Comparison of ENCODE assay signal across 1 cellular context in the genomic region with DNA sequence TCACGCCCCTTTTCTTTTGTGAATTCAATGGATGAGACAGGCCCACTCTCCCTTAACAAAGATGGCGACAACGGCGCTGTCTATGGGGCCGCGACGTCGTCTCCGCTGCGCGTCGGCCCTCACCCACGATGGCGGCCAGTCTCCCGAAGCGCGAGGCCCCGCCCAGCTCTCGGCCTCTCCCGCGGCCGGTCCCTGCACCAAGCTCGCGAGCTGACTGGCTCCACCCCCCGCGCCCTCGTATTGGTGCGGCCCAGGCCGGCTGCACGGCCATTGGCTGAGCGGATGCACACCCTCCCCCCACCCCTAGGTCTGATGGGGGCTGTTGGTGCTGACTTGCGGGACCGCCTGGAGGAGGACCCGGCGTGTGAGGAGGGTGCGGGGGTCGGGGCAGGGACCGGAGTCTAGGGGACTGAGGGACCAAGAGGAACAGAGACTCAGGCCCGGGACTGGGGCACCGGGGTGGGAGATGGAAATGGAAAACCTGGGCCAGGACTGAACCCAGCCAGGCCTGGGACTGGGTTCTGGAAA.
A peak's percentile ranks its signal among the peaks of the same experiment; 100 is the strongest.
TF ChIP-seq lines count a peak whose summit lies in the region.

No MANE protein-coding gene starts in this region.

TF ChIP-seq in K562, 482 proteins besides CTCF, POLR2A, EP300 and RAD21 (continues in another document):
- TF ChIP-seq, protein P1, sequence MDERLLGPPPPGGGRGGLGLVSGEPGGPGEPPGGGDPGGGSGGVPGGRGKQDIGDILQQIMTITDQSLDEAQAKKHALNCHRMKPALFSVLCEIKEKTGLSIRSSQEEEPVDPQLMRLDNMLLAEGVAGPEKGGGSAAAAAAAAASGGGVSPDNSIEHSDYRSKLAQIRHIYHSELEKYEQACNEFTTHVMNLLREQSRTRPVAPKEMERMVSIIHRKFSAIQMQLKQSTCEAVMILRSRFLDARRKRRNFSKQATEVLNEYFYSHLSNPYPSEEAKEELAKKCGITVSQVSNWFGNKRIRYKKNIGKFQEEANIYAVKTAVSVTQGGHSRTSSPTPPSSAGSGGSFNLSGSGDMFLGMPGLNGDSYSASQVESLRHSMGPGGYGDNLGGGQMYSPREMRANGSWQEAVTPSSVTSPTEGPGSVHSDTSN (CRISPR knock-in tag; IDR thresholded peaks at IDR 0.05; ENCODE audit: low read depth) = no peak
- TF ChIP-seq, protein P1 (tag; conservative IDR thresholded peaks at IDR 0.05; ENCODE audit: low read depth) = no peak
- TF ChIP-seq BHLHE40 (IDR thresholded peaks at IDR 0.05; ENCODE audit: low read length) (0 out of 2 replicates have a peak, but pooled peaks have one; percentile 35), SMARCA5 (IDR thresholded peaks at IDR 0.05) (no peak), ZBED1 (IDR thresholded peaks at IDR 0.05) (0 out of 2 replicates have a peak, but pooled peaks have one; percentile 26), ATF7 (IDR thresholded peaks at IDR 0.05) (peak; percentile 87), NONO (IDR thresholded peaks at IDR 0.05; ENCODE audit: low read depth in 2 of 2, low read length in 1 of 2) (no peak), ZNF133 (CRISPR knock-in tag; IDR thresholded peaks at IDR 0.05) (no peak), HEY1 (CRISPR knock-in tag; IDR thresholded peaks at IDR 0.05; ENCODE audit: borderline replicate concordance) (no peak), HMGN3 (IDR thresholded peaks at IDR 0.05; ENCODE audit: borderline replicate concordance, extremely low read depth, insufficient read length, low read depth, low read length) (peak; percentile 73), TAL1 (IDR thresholded peaks at IDR 0.05) (no peak), PTRF (tag; IDR thresholded peaks at IDR 0.05) (no peak), ZNF311 (CRISPR knock-in tag; IDR thresholded peaks at IDR 0.05) (no peak), MYC (IDR thresholded peaks at IDR 0.05; ENCODE audit: low read depth, low read length) (peak; percentile 66), MYC (CRISPR knock-in tag; IDR thresholded peaks at IDR 0.05; ENCODE audit: borderline replicate concordance, low read depth) (no peak), TRIM24 (IDR thresholded peaks at IDR 0.05) (no peak), ARHGAP35 (IDR thresholded peaks at IDR 0.05; ENCODE audit: partially characterized antibody) (no peak), PURB (CRISPR knock-in tag; IDR thresholded peaks at IDR 0.05; ENCODE audit: low read depth) (no peak), ZNF551 (CRISPR knock-in tag; IDR thresholded peaks at IDR 0.05) (no peak), BDP1 (IDR thresholded peaks at IDR 0.05; ENCODE audit: insufficient read depth, insufficient read length) (no peak), NEUROD1 (IDR thresholded peaks at IDR 0.05; ENCODE audit: borderline replicate concordance, low read depth, low read length, partially characterized antibody) (no peak), DDX20 (tag; IDR thresholded peaks at IDR 0.05; ENCODE audit: low read depth) (no peak), FIP1L1 (IDR thresholded peaks at IDR 0.05; ENCODE audit: low read depth, low read length, poor library complexity, severe bottlenecking) (no peak), HNRNPLL (IDR thresholded peaks at IDR 0.05; ENCODE audit: low read depth, low read length, poor library complexity, severe bottlenecking) (peak; percentile 44), THRAP3 (IDR thresholded peaks at IDR 0.05; ENCODE audit: borderline replicate concordance) (no peak), ERF (CRISPR knock-in tag; IDR thresholded peaks at IDR 0.05) (no peak), ZNF699 (CRISPR knock-in tag; IDR thresholded peaks at IDR 0.05; ENCODE audit: insufficient replicate concordance) (no peak), ATF1 (CRISPR knock-in tag; IDR thresholded peaks at IDR 0.05) (peak; percentile 56), ATF1 (tag; IDR thresholded peaks at IDR 0.05) (peak; percentile 91), HDAC1 (IDR thresholded peaks at IDR 0.05) (0 out of 4 replicates have a peak, but pooled peaks of 1 of the 2 experiments have one; percentile 2), HOXB6 (CRISPR knock-in tag; IDR thresholded peaks at IDR 0.05; ENCODE audit: borderline replicate concordance) (no peak)
- TF ChIP-seq, protein P2, sequence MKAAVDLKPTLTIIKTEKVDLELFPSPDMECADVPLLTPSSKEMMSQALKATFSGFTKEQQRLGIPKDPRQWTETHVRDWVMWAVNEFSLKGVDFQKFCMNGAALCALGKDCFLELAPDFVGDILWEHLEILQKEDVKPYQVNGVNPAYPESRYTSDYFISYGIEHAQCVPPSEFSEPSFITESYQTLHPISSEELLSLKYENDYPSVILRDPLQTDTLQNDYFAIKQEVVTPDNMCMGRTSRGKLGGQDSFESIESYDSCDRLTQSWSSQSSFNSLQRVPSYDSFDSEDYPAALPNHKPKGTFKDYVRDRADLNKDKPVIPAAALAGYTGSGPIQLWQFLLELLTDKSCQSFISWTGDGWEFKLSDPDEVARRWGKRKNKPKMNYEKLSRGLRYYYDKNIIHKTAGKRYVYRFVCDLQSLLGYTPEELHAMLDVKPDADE (conservative IDR thresholded peaks at IDR 0.05; ENCODE audit: control insufficient read depth, low read depth, low read length) = peak; percentile 20; the same call in 1 of the 2 replicates
- TF ChIP-seq, protein P3, sequence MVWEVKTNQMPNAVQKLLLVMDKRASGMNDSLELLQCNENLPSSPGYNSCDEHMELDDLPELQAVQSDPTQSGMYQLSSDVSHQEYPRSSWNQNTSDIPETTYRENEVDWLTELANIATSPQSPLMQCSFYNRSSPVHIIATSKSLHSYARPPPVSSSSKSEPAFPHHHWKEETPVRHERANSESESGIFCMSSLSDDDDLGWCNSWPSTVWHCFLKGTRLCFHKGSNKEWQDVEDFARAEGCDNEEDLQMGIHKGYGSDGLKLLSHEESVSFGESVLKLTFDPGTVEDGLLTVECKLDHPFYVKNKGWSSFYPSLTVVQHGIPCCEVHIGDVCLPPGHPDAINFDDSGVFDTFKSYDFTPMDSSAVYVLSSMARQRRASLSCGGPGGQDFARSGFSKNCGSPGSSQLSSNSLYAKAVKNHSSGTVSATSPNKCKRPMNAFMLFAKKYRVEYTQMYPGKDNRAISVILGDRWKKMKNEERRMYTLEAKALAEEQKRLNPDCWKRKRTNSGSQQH (CRISPR knock-in tag; IDR thresholded peaks at IDR 0.05) = no peak
- TF ChIP-seq, protein P4, sequence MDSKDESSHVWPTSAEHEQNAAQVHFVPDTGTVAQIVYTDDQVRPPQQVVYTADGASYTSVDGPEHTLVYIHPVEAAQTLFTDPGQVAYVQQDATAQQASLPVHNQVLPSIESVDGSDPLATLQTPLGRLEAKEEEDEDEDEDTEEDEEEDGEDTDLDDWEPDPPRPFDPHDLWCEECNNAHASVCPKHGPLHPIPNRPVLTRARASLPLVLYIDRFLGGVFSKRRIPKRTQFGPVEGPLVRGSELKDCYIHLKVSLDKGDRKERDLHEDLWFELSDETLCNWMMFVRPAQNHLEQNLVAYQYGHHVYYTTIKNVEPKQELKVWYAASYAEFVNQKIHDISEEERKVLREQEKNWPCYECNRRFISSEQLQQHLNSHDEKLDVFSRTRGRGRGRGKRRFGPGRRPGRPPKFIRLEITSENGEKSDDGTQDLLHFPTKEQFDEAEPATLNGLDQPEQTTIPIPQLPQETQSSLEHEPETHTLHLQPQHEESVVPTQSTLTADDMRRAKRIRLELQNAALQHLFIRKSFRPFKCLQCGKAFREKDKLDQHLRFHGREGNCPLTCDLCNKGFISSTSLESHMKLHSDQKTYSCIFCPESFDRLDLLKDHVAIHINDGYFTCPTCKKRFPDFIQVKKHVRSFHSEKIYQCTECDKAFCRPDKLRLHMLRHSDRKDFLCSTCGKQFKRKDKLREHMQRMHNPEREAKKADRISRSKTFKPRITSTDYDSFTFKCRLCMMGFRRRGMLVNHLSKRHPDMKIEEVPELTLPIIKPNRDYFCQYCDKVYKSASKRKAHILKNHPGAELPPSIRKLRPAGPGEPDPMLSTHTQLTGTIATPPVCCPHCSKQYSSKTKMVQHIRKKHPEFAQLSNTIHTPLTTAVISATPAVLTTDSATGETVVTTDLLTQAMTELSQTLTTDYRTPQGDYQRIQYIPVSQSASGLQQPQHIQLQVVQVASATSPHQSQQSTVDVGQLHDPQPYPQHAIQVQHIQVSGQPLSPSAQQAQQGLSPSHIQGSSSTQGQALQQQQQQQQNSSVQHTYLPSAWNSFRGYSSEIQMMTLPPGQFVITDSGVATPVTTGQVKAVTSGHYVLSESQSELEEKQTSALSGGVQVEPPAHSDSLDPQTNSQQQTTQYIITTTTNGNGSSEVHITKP (IDR thresholded peaks at IDR 0.05; ENCODE audit: partially characterized antibody) = peak; percentile 86
- TF ChIP-seq, protein P5, sequence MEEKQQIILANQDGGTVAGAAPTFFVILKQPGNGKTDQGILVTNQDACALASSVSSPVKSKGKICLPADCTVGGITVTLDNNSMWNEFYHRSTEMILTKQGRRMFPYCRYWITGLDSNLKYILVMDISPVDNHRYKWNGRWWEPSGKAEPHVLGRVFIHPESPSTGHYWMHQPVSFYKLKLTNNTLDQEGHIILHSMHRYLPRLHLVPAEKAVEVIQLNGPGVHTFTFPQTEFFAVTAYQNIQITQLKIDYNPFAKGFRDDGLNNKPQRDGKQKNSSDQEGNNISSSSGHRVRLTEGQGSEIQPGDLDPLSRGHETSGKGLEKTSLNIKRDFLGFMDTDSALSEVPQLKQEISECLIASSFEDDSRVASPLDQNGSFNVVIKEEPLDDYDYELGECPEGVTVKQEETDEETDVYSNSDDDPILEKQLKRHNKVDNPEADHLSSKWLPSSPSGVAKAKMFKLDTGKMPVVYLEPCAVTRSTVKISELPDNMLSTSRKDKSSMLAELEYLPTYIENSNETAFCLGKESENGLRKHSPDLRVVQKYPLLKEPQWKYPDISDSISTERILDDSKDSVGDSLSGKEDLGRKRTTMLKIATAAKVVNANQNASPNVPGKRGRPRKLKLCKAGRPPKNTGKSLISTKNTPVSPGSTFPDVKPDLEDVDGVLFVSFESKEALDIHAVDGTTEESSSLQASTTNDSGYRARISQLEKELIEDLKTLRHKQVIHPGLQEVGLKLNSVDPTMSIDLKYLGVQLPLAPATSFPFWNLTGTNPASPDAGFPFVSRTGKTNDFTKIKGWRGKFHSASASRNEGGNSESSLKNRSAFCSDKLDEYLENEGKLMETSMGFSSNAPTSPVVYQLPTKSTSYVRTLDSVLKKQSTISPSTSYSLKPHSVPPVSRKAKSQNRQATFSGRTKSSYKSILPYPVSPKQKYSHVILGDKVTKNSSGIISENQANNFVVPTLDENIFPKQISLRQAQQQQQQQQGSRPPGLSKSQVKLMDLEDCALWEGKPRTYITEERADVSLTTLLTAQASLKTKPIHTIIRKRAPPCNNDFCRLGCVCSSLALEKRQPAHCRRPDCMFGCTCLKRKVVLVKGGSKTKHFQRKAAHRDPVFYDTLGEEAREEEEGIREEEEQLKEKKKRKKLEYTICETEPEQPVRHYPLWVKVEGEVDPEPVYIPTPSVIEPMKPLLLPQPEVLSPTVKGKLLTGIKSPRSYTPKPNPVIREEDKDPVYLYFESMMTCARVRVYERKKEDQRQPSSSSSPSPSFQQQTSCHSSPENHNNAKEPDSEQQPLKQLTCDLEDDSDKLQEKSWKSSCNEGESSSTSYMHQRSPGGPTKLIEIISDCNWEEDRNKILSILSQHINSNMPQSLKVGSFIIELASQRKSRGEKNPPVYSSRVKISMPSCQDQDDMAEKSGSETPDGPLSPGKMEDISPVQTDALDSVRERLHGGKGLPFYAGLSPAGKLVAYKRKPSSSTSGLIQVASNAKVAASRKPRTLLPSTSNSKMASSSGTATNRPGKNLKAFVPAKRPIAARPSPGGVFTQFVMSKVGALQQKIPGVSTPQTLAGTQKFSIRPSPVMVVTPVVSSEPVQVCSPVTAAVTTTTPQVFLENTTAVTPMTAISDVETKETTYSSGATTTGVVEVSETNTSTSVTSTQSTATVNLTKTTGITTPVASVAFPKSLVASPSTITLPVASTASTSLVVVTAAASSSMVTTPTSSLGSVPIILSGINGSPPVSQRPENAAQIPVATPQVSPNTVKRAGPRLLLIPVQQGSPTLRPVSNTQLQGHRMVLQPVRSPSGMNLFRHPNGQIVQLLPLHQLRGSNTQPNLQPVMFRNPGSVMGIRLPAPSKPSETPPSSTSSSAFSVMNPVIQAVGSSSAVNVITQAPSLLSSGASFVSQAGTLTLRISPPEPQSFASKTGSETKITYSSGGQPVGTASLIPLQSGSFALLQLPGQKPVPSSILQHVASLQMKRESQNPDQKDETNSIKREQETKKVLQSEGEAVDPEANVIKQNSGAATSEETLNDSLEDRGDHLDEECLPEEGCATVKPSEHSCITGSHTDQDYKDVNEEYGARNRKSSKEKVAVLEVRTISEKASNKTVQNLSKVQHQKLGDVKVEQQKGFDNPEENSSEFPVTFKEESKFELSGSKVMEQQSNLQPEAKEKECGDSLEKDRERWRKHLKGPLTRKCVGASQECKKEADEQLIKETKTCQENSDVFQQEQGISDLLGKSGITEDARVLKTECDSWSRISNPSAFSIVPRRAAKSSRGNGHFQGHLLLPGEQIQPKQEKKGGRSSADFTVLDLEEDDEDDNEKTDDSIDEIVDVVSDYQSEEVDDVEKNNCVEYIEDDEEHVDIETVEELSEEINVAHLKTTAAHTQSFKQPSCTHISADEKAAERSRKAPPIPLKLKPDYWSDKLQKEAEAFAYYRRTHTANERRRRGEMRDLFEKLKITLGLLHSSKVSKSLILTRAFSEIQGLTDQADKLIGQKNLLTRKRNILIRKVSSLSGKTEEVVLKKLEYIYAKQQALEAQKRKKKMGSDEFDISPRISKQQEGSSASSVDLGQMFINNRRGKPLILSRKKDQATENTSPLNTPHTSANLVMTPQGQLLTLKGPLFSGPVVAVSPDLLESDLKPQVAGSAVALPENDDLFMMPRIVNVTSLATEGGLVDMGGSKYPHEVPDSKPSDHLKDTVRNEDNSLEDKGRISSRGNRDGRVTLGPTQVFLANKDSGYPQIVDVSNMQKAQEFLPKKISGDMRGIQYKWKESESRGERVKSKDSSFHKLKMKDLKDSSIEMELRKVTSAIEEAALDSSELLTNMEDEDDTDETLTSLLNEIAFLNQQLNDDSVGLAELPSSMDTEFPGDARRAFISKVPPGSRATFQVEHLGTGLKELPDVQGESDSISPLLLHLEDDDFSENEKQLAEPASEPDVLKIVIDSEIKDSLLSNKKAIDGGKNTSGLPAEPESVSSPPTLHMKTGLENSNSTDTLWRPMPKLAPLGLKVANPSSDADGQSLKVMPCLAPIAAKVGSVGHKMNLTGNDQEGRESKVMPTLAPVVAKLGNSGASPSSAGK (IDR thresholded peaks at IDR 0.05) = no peak
- TF ChIP-seq, protein P6, sequence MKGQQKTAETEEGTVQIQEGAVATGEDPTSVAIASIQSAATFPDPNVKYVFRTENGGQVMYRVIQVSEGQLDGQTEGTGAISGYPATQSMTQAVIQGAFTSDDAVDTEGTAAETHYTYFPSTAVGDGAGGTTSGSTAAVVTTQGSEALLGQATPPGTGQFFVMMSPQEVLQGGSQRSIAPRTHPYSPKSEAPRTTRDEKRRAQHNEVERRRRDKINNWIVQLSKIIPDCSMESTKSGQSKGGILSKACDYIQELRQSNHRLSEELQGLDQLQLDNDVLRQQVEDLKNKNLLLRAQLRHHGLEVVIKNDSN (CRISPR knock-in tag; IDR thresholded peaks at IDR 0.05) = no peak
